In the genomic region with DNA sequence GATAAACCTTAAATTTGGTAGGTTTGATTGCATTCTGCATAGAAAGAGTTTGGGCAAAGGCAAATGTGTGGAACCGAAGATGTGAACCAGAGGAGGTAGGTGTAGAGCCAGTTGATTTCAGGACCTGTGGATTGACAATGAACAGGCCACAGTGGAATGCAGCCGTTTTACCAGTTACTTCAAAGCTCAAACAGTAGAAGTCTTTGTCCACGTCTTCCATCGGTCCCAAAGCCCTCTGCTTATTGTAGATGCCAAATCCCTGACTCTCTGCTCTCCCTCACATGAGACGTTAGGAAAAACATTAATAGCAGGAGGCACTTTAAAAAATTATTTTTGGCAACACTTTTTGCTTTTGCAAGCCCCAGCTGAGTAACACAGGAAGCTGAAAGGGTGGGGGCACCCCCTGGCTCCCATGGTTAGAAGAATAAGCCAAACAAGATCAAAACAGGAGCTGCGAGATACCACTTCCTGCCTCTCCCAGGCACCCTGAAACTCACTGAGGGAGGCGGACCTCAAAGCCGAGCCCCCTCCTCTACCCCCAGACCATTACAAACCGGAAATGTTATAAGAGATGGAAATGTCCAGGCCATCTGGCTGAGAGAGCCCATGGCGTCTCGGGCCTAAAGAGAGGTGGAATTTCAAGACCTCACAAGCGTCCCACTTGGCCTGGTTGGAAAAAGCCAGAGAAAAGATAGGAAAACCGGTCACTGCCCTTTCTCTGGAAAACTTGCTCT, we compare ENCODE assay signal across 8 cellular contexts. TPM values are rescaled to one million over a fixed set of nuclear protein-coding genes. Genes with fewer than 3 reads are reported as not detected.
DNase-seq lines count a peak whose midpoint lies in the region; ATAC-seq and TF ChIP-seq lines count a peak whose summit lies in the region.

No MANE protein-coding gene starts in this region.

- POLR2A ChIA-PET in CD8-positive, alpha-beta T cell (lab: Charles Lee) = interaction anchor here (0.8 to 23.3 kb wide), 7 partner anchors 11 to 58 kb away, joined by 3 to 377 read pairs (median 8); a partner anchor contains a TSS

- no peaks in the 10 kb centered on the region for H3K27me3 ChIP-seq in CD8-positive, alpha-beta T cell (ENCODE audit: insufficient read depth, low read length)
- H3K27me3 ChIP-seq in esophagus (ENCODE audit: control insufficient read depth in 1 of 2, insufficient read depth in 2 of 2, low read length in 2 of 2) (no peaks in the 10 kb centered on the region), osteoblast (ENCODE audit: insufficient read depth, low read length) (no peaks in the 10 kb centered on the region), thymus (ENCODE audit: control insufficient read depth, insufficient read depth) (no peaks in the 10 kb centered on the region)

- no peaks in the 10 kb centered on the region for H4K20me1 ChIP-seq in osteoblast (ENCODE audit: insufficient read depth, low read length)

- CTCF ChIA-PET in CD8-positive, alpha-beta T cell (lab: Charles Lee) = interaction anchor here (0.8 to 8.0 kb wide), 14 partner anchors 9 to 81 kb away, joined by 3 to 88 read pairs (median 4); a partner anchor contains a TSS

- no peaks in the 10 kb centered on the region for H3K9me3 Mint-ChIP-seq in CD8-positive, alpha-beta T cell

- intact Hi-C loops in CD8-positive, alpha-beta T cell (cut with DNase I, micrococcal nuclease) = loop anchor here (1.0 to 5.0 kb wide), 4 partner anchors 15 to 1808 kb away; a partner anchor contains a TSS

- H3K9me3 ChIP-seq in CD8-positive, alpha-beta T cell (ENCODE audit: low read length) = no peaks in the 10 kb centered on the region
- H3K9me3 ChIP-seq in esophagus (ENCODE audit: control insufficient read depth in 2 of 2, insufficient read depth in 1 of 2, low read depth in 1 of 2, low read length in 1 of 2) = peaks cover 0 to 7% of the 10 kb centered on the region in 2 donors
- H3K9me3 ChIP-seq in osteoblast (ENCODE audit: low read depth, low read length) = no peaks in the 10 kb centered on the region
- H3K9me3 ChIP-seq in thymus (ENCODE audit: control insufficient read depth) = no peaks in the 10 kb centered on the region

- H3K4me1 ChIP-seq in CD8-positive, alpha-beta T cell (ENCODE audit: insufficient read depth, low read length) = peaks cover 68% of the 10 kb centered on the region
- H3K4me1 ChIP-seq in esophagus (ENCODE audit: control insufficient read depth in 2 of 2, insufficient read depth in 2 of 2, low read length in 1 of 2) (peaks cover 0 to 9% of the 10 kb centered on the region in 2 donors), osteoblast (ENCODE audit: insufficient read depth, low read length) (peaks cover 22% of the 10 kb centered on the region), thymus (ENCODE audit: control insufficient read depth, insufficient read depth, low read length) (peaks cover 31% of the 10 kb centered on the region)

- H3K36me3 ChIP-seq in CD8-positive, alpha-beta T cell (ENCODE audit: insufficient read depth, low read length) = peaks cover 18% of the 10 kb centered on the region
- H3K36me3 ChIP-seq in esophagus (ENCODE audit: control insufficient read depth in 2 of 2, insufficient read depth in 2 of 2, low read length in 1 of 2) (no peaks in the 10 kb centered on the region), osteoblast (ENCODE audit: insufficient read depth, low read length) (no peaks in the 10 kb centered on the region), thymus (ENCODE audit: control insufficient read depth, insufficient read depth) (peaks cover 40% of the 10 kb centered on the region)

- no peak overlapping the region for H3K27ac Mint-ChIP-seq in CD8-positive, alpha-beta T cell

- peaks cover 44% of the 10 kb centered on the region for H3K4me1 Mint-ChIP-seq in CD8-positive, alpha-beta T cell (ENCODE audit: low read depth)

- TF ChIP-seq CTCF in CD8-positive, alpha-beta T cell (IDR thresholded peaks at IDR 0.05) = no peak
- no peak for TF ChIP-seq CTCF in osteoblast (IDR thresholded peaks at IDR 0.05; ENCODE audit: extremely low read depth, low read depth, low read length)

- peak overlapping the region; percentile 66 for H3K4me2 ChIP-seq in osteoblast (ENCODE audit: insufficient read depth, low read length)

- H3K79me2 ChIP-seq in osteoblast (ENCODE audit: insufficient read depth, low read length) = no peaks in the 10 kb centered on the region

- peak; percentile 33 to 87 (median 75) for DNase-seq in CD8-positive, alpha-beta T cell
- peak; percentile 83 for DNase-seq in LHCN-M2 (ENCODE audit: low read depth)
- peak; percentile 47 to 65 for DNase-seq in activated CD8-positive, alpha-beta memory T cell treated with anti-CD3 and anti-CD28 coated beads for 4 hours (ENCODE audit: low read depth in 2 of 2)
- peak; percentile 92 for DNase-seq in osteoblast (ENCODE audit: insufficient read length, low spot score, missing footprints)
- no peak for DNase-seq in SHP77 (lab: John Stamatoyannopoulos, UW)

- H2AFZ ChIP-seq in osteoblast (ENCODE audit: low read length) = peak overlapping the region; percentile 88

- peaks cover 43% of the 10 kb centered on the region for H3K36me3 Mint-ChIP-seq in CD8-positive, alpha-beta T cell

- H3K4me3 Mint-ChIP-seq in CD8-positive, alpha-beta T cell = no peak overlapping the region

- H3K27me3 Mint-ChIP-seq in CD8-positive, alpha-beta T cell (ENCODE audit: low read depth) = no peaks in the 10 kb centered on the region

- 24 to 33% methylated on average over 13 of the region's 13 CpGs for WGBS in esophagus, 2 donors
- 3% methylated on average over 13 of the region's 13 CpGs for WGBS in thymus

- ATAC-seq in CD8-positive, alpha-beta T cell = peak; percentile 72
- peak; percentile 75 for ATAC-seq in GM21529 (IDR thresholded peaks at IDR 0.05; ENCODE audit: unreplicated experiment)

- peak overlapping the region; percentile 72 for H3K4me3 ChIP-seq in CD8-positive, alpha-beta T cell (ENCODE audit: low read depth, low read length)
- H3K4me3 ChIP-seq in esophagus (ENCODE audit: low read depth in 1 of 2, low read length in 2 of 2) = peak overlapping the region in 1 of 2 donors; percentile 2
- H3K4me3 ChIP-seq in osteoblast (ENCODE audit: insufficient read depth, low read length) = peak overlapping the region; percentile 18
- H3K4me3 ChIP-seq in thymus (ENCODE audit: low read length) = peak overlapping the region; percentile 84

- peak overlapping the region; percentile 76 for H3K27ac ChIP-seq in CD8-positive, alpha-beta T cell (ENCODE audit: low read depth, low read length)
- H3K27ac ChIP-seq in esophagus (ENCODE audit: low read depth in 2 of 2, low read length in 1 of 2) (peak overlapping the region; percentile 9 to 52), osteoblast (ENCODE audit: low read depth, low read length) (peak overlapping the region; percentile 93), thymus (ENCODE audit: low read depth) (peak overlapping the region; percentile 93)

RNA-seq across cellular contexts. Expression of a gene that starts 13.5 kb away (rescaled TPM):
- 100 to 1,000 TPM; 209 to 230 TPM for total RNA-seq in CD8-positive, alpha-beta T cell
- total RNA-seq in LHCN-M2 (2014; rRNA removed) = not detected in 2 replicates
- polyA plus RNA-seq in LHCN-M2 (2012) = not detected
- 1 to 10 TPM; 2.5 to 2.9 TPM for polyA plus RNA-seq in esophagus
- not detected in 2 replicates for total RNA-seq in osteoblast
- polyA plus RNA-seq in thymus = 142 TPM

RNA-seq across cellular contexts. Expression of a gene that starts 15.0 kb away (rescaled TPM):
- under 1 TPM; 0.71 to 0.75 TPM for total RNA-seq in CD8-positive, alpha-beta T cell
- total RNA-seq in LHCN-M2 (2014; rRNA removed) (2.7 and 3.1 TPM in 2 replicates), osteoblast (2.5 and 3.5 TPM in 2 replicates)
- polyA plus RNA-seq in LHCN-M2 (2012) = 1.7 TPM
- polyA plus RNA-seq in esophagus (1 to 10 TPM; 2.1 to 2.8 TPM), thymus (2.8 TPM)

RNA-seq across cellular contexts. Expression of a gene that starts 36.6 kb away (rescaled TPM):
- 1 to 10 TPM; 2.5 to 3.4 TPM for total RNA-seq in CD8-positive, alpha-beta T cell
- total RNA-seq in LHCN-M2 (2014; rRNA removed) (not detected in 2 replicates), osteoblast (under 0.01 and 0.72 TPM in 2 replicates)
- polyA plus RNA-seq in LHCN-M2 (2012) = not detected
- polyA plus RNA-seq in esophagus (10 to 100 TPM; 36.7 to 50.3 TPM), thymus (39.9 TPM)

RNA-seq across cellular contexts. Expression of a gene that starts 58.4 kb away (rescaled TPM):
- total RNA-seq in CD8-positive, alpha-beta T cell = 1 to 10 TPM; 7.5 to 7.9 TPM
- total RNA-seq in LHCN-M2 (2014; rRNA removed) (8.1 and 9.5 TPM in 2 replicates), osteoblast (22.1 and 24.5 TPM in 2 replicates)
- 5.6 TPM for polyA plus RNA-seq in LHCN-M2 (2012)
- polyA plus RNA-seq in esophagus (1 to 10 TPM; 1.3 to 2.4 TPM), thymus (2.9 TPM)

Comparison
In these comparisons a context has a peak if more than half of its experiments do, and no peak if none do; other contexts are left out.
1. DNase-seq: peak in CD8-positive, alpha-beta T cell (7 of 7), LHCN-M2 (single experiment), activated CD8-positive, alpha-beta memory T cell treated with anti-CD3 and anti-CD28 coated beads for 4 hours (2 of 2) and osteoblast (single experiment); none in SHP77 (0 of 2).
2. H3K27ac ChIP-seq: peak in every context shown above with its lines; median percentile 93 in osteoblast; 93 in thymus; 76 in CD8-positive, alpha-beta T cell; 30 in esophagus.
3. RNA of a gene that starts 13.5 kb away (total RNA-seq): 209 to 230 TPM in CD8-positive, alpha-beta T cell; not detected in LHCN-M2 and not detected in osteoblast; every median in the first group is over 100 times any median in the second.